In the genomic region with DNA sequence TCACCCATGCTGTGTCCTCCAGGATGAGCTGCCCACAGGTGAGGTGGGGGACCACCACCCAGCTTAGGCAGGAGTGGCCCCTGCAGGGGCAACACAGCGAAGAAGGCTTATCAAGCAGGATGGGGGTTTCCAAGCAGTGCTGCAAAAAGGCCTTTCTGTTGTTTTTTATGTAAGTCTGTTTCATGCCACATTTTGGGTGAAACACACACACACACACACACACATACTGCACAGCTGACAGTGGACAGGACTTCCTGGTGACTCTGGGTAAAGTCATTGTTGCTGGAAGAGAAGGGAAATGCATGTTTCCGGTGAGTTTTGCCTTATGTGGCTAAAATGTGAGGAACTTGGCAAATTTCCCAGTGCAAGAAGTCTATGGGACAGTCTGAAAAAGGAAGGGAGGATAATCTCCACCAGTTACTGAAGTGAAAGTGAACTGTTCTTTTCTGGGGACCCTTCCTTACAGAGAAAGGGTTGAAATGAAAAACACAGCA, we compare ENCODE assay signal across 8 cellular contexts.
A peak's percentile ranks its signal among the peaks of the same experiment; 100 is the strongest.
DNase-seq lines count a peak whose midpoint lies in the region; ATAC-seq and TF ChIP-seq lines count a peak whose summit lies in the region.

No MANE protein-coding gene starts in this region.

- H4K20me1 ChIP-seq in BLaER1 treated with 17β-estradiol and CSF1 and Interleukin-3, amounts not matched to agents 10 nM and 100 nM: no peaks in the 10 kb centered on the region

- no peaks in the 10 kb centered on the region for H3K36me3 Mint-ChIP-seq in type B pancreatic cell

- no peaks in the 10 kb centered on the region; a peak in 2 of 22 replicates for H3K36me3 ChIP-seq in BLaER1 treated with 17β-estradiol and CSF1 and Interleukin-3, amounts not matched to agents 10 nM and 100 nM
- no peaks in the 10 kb centered on the region for H3K36me3 ChIP-seq in left lung
- H3K36me3 ChIP-seq in suprapubic skin: no peaks in the 10 kb centered on the region

- H3K27ac Mint-ChIP-seq in type B pancreatic cell: peak overlapping the region; percentile 46

- H3K4me1 ChIP-seq in BLaER1 treated with 17β-estradiol and CSF1 and Interleukin-3, amounts not matched to agents 10 nM and 100 nM: peaks cover 52 to 70% (median 62%) of the 10 kb centered on the region in 10 experiments
- H3K4me1 ChIP-seq in left lung (peaks cover 0 to 57% of the 10 kb centered on the region in 2 donors), suprapubic skin (peaks cover 24% of the 10 kb centered on the region)

- no peak for TF ChIP-seq EP300 in suprapubic skin (IDR thresholded peaks at IDR 0.05)

- intact Hi-C loops in left lung (cut with DNase I): no loop called here

- H3K9me3 Mint-ChIP-seq in type B pancreatic cell: no peaks in the 10 kb centered on the region

- H3K27ac ChIP-seq in BLaER1 treated with 17β-estradiol and CSF1 and Interleukin-3, amounts not matched to agents 10 nM and 100 nM: peak overlapping the region; percentile 65 to 97 (median 95)
- peak overlapping the region; percentile 61 to 86 for H3K27ac ChIP-seq in left lung
- no peak overlapping the region for H3K27ac ChIP-seq in suprapubic skin

- TF ChIP-seq POLR2A in suprapubic skin (IDR thresholded peaks at IDR 0.05): no peak

- DNase-seq in NOMO-1 treated with DMSO at 0.1 percent for 48 hours (lab: John Stamatoyannopoulos, UW; ENCODE audit: unreplicated experiment) (peak; percentile 86), cardiac fibroblast (ENCODE audit: low read depth in 2 of 2) (peak; percentile 97 to 98), left lung (no peak), type B pancreatic cell (ENCODE audit: extremely low spot score, unreplicated experiment) (no peak), suprapubic skin (ENCODE audit: low spot score in 2 of 2) (no peak)

- H3K4me3 ChIP-seq in BLaER1 treated with 17β-estradiol and CSF1 and Interleukin-3, amounts not matched to agents 10 nM and 100 nM: peak overlapping the region in 9 of 10 experiments; percentile 2 to 66 (median 27); a peak in 8 of 20 replicates
- no peak overlapping the region for H3K4me3 ChIP-seq in cardiac fibroblast (replicated peaks in 1 of 2; ENCODE audit: low read depth in 2 of 2, low read length in 2 of 2)
- H3K4me3 ChIP-seq in left lung: no peak overlapping the region
- H3K4me3 ChIP-seq in suprapubic skin: no peak overlapping the region

- no peaks in the 10 kb centered on the region for H3K27me3 ChIP-seq in BLaER1 treated with 17β-estradiol and CSF1 and Interleukin-3, amounts not matched to agents 10 nM and 100 nM
- no peaks in the 10 kb centered on the region for H3K27me3 ChIP-seq in left lung
- H3K27me3 ChIP-seq in suprapubic skin: no peaks in the 10 kb centered on the region

- WGBS in suprapubic skin: 45% methylated on average over 2 of the region's 2 CpGs

- H3K27me3 Mint-ChIP-seq in type B pancreatic cell: no peaks in the 10 kb centered on the region

- H3K4me2 ChIP-seq in BLaER1 treated with 17β-estradiol and CSF1 and Interleukin-3, amounts not matched to agents 10 nM and 100 nM: peak overlapping the region; percentile 82 to 98 (median 94)

- H3K9ac ChIP-seq in BLaER1 treated with 17β-estradiol and CSF1 and Interleukin-3, amounts not matched to agents 10 nM and 100 nM: peak overlapping the region; percentile 52 to 89 (median 76); a peak in 21 of 22 replicates

- ATAC-seq in GM19452 (IDR thresholded peaks at IDR 0.05; ENCODE audit: unreplicated experiment): peak; percentile 44
- peak; percentile 88 for ATAC-seq in left lung
- no peak for ATAC-seq in HG03469 (IDR thresholded peaks at IDR 0.05; ENCODE audit: unreplicated experiment)

- H3K4me3 Mint-ChIP-seq in type B pancreatic cell: no peak overlapping the region

- no peak for TF ChIP-seq CTCF in cardiac fibroblast (IDR thresholded peaks at IDR 0.05; ENCODE audit: low read depth, low read length)
- no peak for TF ChIP-seq CTCF in left lung (IDR thresholded peaks at IDR 0.05)
- TF ChIP-seq CTCF in type B pancreatic cell (conservative IDR thresholded peaks at IDR 0.05): no peak
- TF ChIP-seq CTCF in suprapubic skin (IDR thresholded peaks at IDR 0.05): no peak

- peaks cover 17% of the 10 kb centered on the region for H3K4me1 Mint-ChIP-seq in type B pancreatic cell (ENCODE audit: unreplicated experiment)

- peaks cover 10 to 30% (median 17%) of the 10 kb centered on the region in 11 experiments for H3K9me3 ChIP-seq in BLaER1 treated with 17β-estradiol and CSF1 and Interleukin-3, amounts not matched to agents 10 nM and 100 nM (replicated peaks in 1 of 11)
- no peaks in the 10 kb centered on the region for H3K9me3 ChIP-seq in left lung
- H3K9me3 ChIP-seq in suprapubic skin: no peaks in the 10 kb centered on the region

Comparison
In these comparisons a context has a peak if more than half of its experiments do, and no peak if none do; other contexts are left out.
1. H3K4me3 ChIP-seq: peak in BLaER1 treated with 17β-estradiol and CSF1 and Interleukin-3, amounts not matched to agents 10 nM and 100 nM (9 of 10); none in cardiac fibroblast (0 of 2), left lung (0 of 2) and suprapubic skin (single experiment).
2. DNase-seq: peak in NOMO-1 treated with DMSO at 0.1 percent for 48 hours (single experiment) and cardiac fibroblast (2 of 2); none in left lung (0 of 2), type B pancreatic cell (single experiment) and suprapubic skin (0 of 2).